Comparison of ENCODE assay signal across 8 cellular contexts in genomic region chrX:68498044-68498507, GRCh38. TPM values are rescaled to one million over a fixed set of nuclear protein-coding genes. Genes with fewer than 3 reads are reported as not detected.
A peak's percentile ranks its signal among the peaks of the same experiment; 100 is the strongest.
DNase-seq lines count a peak whose midpoint lies in the region; ATAC-seq and TF ChIP-seq lines count a peak whose summit lies in the region.

No MANE protein-coding gene starts in this region.

- H3K36me3 ChIP-seq in WERI-Rb-1 (no peaks in the 10 kb centered on the region; the same call in none of the 2 replicates), hepatocyte (replicated peaks; ENCODE audit: insufficient read depth, low read depth) (no peaks in the 10 kb centered on the region), spleen (peaks cover 0 to 1% (median 0%) of the 10 kb centered on the region in 6 donors)

- POLR2A ChIA-PET in activated CD4-positive, alpha-beta T cell treated with anti-CD3 and anti-CD28 coated beads, Interleukin-2, amount 10 ng/mL, durations not matched to agents 7 days and 5 days (lab: Charles Lee), result no interaction called here

- H3K27me3 Mint-ChIP-seq in activated CD4-positive, alpha-beta T cell treated with anti-CD3 and anti-CD28 coated beads, Interleukin-2, amount 10 ng/mL, durations not matched to agents 7 days and 5 days, result peaks cover 9% of the 10 kb centered on the region

- WGBS in hepatocyte (ENCODE audit: low lambda C conversion rate, missing lambda C conversion rate), result 26% methylated on average over 4 of the region's 4 CpGs
- 0 to 23% (median 2%) methylated on average over 2 to 4 of the region's 4 CpGs for WGBS in spleen, 5 donors

- no peaks in the 10 kb centered on the region for H3K9me3 Mint-ChIP-seq in activated CD4-positive, alpha-beta T cell treated with anti-CD3 and anti-CD28 coated beads, Interleukin-2, amount 10 ng/mL, durations not matched to agents 7 days and 5 days

- H3K9me3 ChIP-seq in WERI-Rb-1 (ENCODE audit: severe bottlenecking) (no peaks in the 10 kb centered on the region), hepatocyte (ENCODE audit: low read depth) (no peaks in the 10 kb centered on the region), spleen (no peaks in the 10 kb centered on the region)

- intact Hi-C loops in spleen (cut with DNase I; ENCODE audit: low total_unique reads), result no loop called here

- H3K27ac ChIP-seq in WERI-Rb-1, result peak overlapping the region; percentile 93
- H3K27ac ChIP-seq in hepatocyte, result peak overlapping the region; percentile 100
- H3K27ac ChIP-seq in spleen, result peak overlapping the region; percentile 88 to 95 (median 94)

- H3K4me1 Mint-ChIP-seq in activated CD4-positive, alpha-beta T cell treated with anti-CD3 and anti-CD28 coated beads, Interleukin-2, amount 10 ng/mL, durations not matched to agents 7 days and 5 days, result peaks cover 20% of the 10 kb centered on the region

- 0 out of 2 replicates have a peak, but pooled peaks have one; percentile 2 for TF ChIP-seq CTCF in WERI-Rb-1 (IDR thresholded peaks at IDR 0.05; ENCODE audit: low read depth, low read length)
- TF ChIP-seq CTCF in hepatocyte (IDR thresholded peaks at IDR 0.05; ENCODE audit: poor library complexity), result no peak
- TF ChIP-seq CTCF in spleen (IDR thresholded peaks at IDR 0.05 in 8 of 11, conservative IDR thresholded peaks at IDR 0.05 in 3 of 11), result no peak

- peak overlapping the region; percentile 99 for H3K27ac Mint-ChIP-seq in activated CD4-positive, alpha-beta T cell treated with anti-CD3 and anti-CD28 coated beads, Interleukin-2, amount 10 ng/mL, durations not matched to agents 7 days and 5 days

- TF ChIP-seq POLR2A in spleen (IDR thresholded peaks at IDR 0.05), result no peak

- peak overlapping the region; percentile 90 for H2AFZ ChIP-seq in hepatocyte

- peak overlapping the region; percentile 58 for H3K4me3 ChIP-seq in WERI-Rb-1 (ENCODE audit: low read depth, low read length)
- H3K4me3 ChIP-seq in hepatocyte, result peak overlapping the region; percentile 90
- peak overlapping the region; percentile 50 to 78 (median 57) for H3K4me3 ChIP-seq in spleen

- ATAC-seq in HG03196 (IDR thresholded peaks at IDR 0.05; ENCODE audit: unreplicated experiment), result no peak

- CTCF ChIA-PET in activated CD4-positive, alpha-beta T cell treated with anti-CD3 and anti-CD28 coated beads, Interleukin-2, amount 10 ng/mL, durations not matched to agents 7 days and 5 days (lab: Charles Lee), result no interaction called here

- peak overlapping the region; percentile 84 for H3K4me2 ChIP-seq in hepatocyte

- peak; percentile 8 for DNase-seq in activated CD4-positive, alpha-beta T cell treated with anti-CD3 and anti-CD28 coated beads, Interleukin-2, amount 10 ng/mL, durations not matched to agents 7 days and 5 days
- DNase-seq in activated CD4-positive, alpha-beta T cell treated with anti-CD3 and anti-CD28 coated beads for 1 hour, result no peak
- no peak for DNase-seq in WERI-Rb-1
- no peak for DNase-seq in hepatocyte (ENCODE audit: low spot score)
- no peak for DNase-seq in spleen
- no peak for DNase-seq in NCI-H526 (lab: John Stamatoyannopoulos, UW)
- DNase-seq in occipital lobe (lab: John Stamatoyannopoulos, UW), result no peak

- H3K4me1 ChIP-seq in hepatocyte (ENCODE audit: insufficient read depth) (peaks cover 7% of the 10 kb centered on the region), spleen (peaks cover 0 to 41% (median 15%) of the 10 kb centered on the region in 6 donors)

- H3K4me3 Mint-ChIP-seq in activated CD4-positive, alpha-beta T cell treated with anti-CD3 and anti-CD28 coated beads, Interleukin-2, amount 10 ng/mL, durations not matched to agents 7 days and 5 days, result peak overlapping the region; percentile 95

- H3K27me3 ChIP-seq in WERI-Rb-1 (ENCODE audit: insufficient read depth, low read depth, severe bottlenecking) (peaks cover 6% of the 10 kb centered on the region), hepatocyte (no peaks in the 10 kb centered on the region), spleen (replicated peaks in 1 of 7) (no peaks in the 10 kb centered on the region)

- H3K79me2 ChIP-seq in hepatocyte, result peaks cover 38% of the 10 kb centered on the region

- no peaks in the 10 kb centered on the region for H3K9me2 ChIP-seq in hepatocyte (replicated peaks; ENCODE audit: insufficient read depth)

- peaks cover under 1% of the 10 kb centered on the region for H4K20me1 ChIP-seq in hepatocyte (ENCODE audit: insufficient read depth, poor library complexity, severe bottlenecking)

- peaks cover 3% of the 10 kb centered on the region for H3K36me3 Mint-ChIP-seq in activated CD4-positive, alpha-beta T cell treated with anti-CD3 and anti-CD28 coated beads, Interleukin-2, amount 10 ng/mL, durations not matched to agents 7 days and 5 days (ENCODE audit: low read depth)

RNA-seq across cellular contexts. Expression of gene YIPF6, which starts 0.8 kb away (rescaled TPM):
- 10 to 100 TPM; 11.1 to 15.7 TPM for total RNA-seq in activated CD4-positive, alpha-beta T cell treated with anti-CD3 and anti-CD28 coated beads, Interleukin-2, amount 10 ng/mL, durations not matched to agents 7 days and 5 days
- total RNA-seq in hepatocyte, result 40.2 and 45.5 TPM in 2 replicates
- polyA plus RNA-seq in hepatocyte, result 45.5 and 51.3 TPM in 2 replicates
- total RNA-seq in spleen, result 10 to 100 TPM; 21.8 to 31.3 (median 28.8) TPM
- 1 to 10 TPM; 3.0 to 5.2 (median 3.5) TPM for polyA plus RNA-seq in spleen
- total RNA-seq in occipital lobe, result 29.5 TPM
